In the genomic region with DNA sequence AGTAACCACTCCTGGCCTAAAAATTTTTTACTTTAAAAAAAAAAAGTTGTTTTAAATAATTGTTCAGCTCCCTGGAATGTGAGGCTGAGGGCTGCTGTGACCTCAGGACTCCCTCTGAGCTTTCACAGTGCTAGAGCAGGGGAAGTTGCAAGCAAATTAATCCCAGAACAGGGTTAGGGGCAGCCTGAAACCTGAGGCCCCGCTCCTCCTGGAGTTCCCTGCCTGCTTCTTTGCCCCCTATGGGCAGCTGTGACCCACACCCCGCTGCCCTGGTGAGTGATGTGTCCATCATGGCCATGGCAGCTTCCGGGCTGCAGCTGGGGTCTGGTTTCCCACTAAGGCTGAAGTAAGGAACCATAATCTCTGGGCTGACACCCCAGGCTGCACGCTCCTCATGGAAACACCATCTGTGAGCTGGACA, we compare ENCODE assay signal across 16 cellular contexts. TPM values are rescaled to one million over a fixed set of nuclear protein-coding genes. Genes with fewer than 3 reads are reported as not detected.
A peak's percentile ranks its signal among the peaks of the same experiment; 100 is the strongest.
DNase-seq lines count a peak whose midpoint lies in the region; FAIRE-seq and TF ChIP-seq lines count a peak whose summit lies in the region.
"Had no signal": no experiment of that assay in that cellular context is flagged by ENCODE, and none has a peak within 500 bp of the region (broad histone marks: within the 10 kb centered on the region; RNA-seq: fewer than 3 reads in every experiment).

No MANE protein-coding gene starts in this region.

- CTCF ChIA-PET in AG04450 (lab: Charles Lee), result interaction anchor here (0.6 to 1.9 kb wide), 6 partner anchors 9 to 494 kb away, joined by 3 to 5 read pairs (median 3); a partner anchor contains a TSS

- H3K27me3 Mint-ChIP-seq in brain, result peaks cover 6% of the 10 kb centered on the region
- H3K27me3 Mint-ChIP-seq in activated T-helper 1 cell treated with anti-CD3 and anti-CD28 coated beads, Interleukin-12 subunit alpha, Interleukin-12 subunit beta, Interleukin-2, Interleukin-4 antibody, amounts not matched to agents 30 ng/mL and 10 ng/mL and 1 ng/mL, durations not matched to agents 14 hours and 24 hours and 36 hours (ENCODE audit: insufficient read depth), result no peaks in the 10 kb centered on the region

- peak overlapping the region; percentile 85 for H3K27ac ChIP-seq in AG04450 (ENCODE audit: low read depth, low read length)
- H3K27ac ChIP-seq: BLaER1 treated with 17β-estradiol and CSF1 and Interleukin-3, amounts not matched to agents 10 nM and 100 nM had no signal

- H3K4me3 Mint-ChIP-seq in brain, result no peak overlapping the region
- H3K4me3 Mint-ChIP-seq in activated T-helper 1 cell treated with anti-CD3 and anti-CD28 coated beads, Interleukin-12 subunit alpha, Interleukin-12 subunit beta, Interleukin-2, Interleukin-4 antibody, amounts not matched to agents 30 ng/mL and 10 ng/mL and 1 ng/mL, durations not matched to agents 14 hours and 24 hours and 36 hours, result no peak overlapping the region

- no peaks in the 10 kb centered on the region for H3K27me3 ChIP-seq in AG04450 (ENCODE audit: control insufficient read depth, insufficient read depth, low read length)
- H3K27me3 ChIP-seq: thyroid gland had no signal

- peaks cover 38% of the 10 kb centered on the region for H3K4me1 Mint-ChIP-seq in brain
- H3K4me1 Mint-ChIP-seq in activated T-helper 1 cell treated with anti-CD3 and anti-CD28 coated beads, Interleukin-12 subunit alpha, Interleukin-12 subunit beta, Interleukin-2, Interleukin-4 antibody, amounts not matched to agents 30 ng/mL and 10 ng/mL and 1 ng/mL, durations not matched to agents 14 hours and 24 hours and 36 hours (ENCODE audit: low read depth), result peaks cover 15% of the 10 kb centered on the region

- peak; percentile 69 for FAIRE-seq in HTR-8/SVneo (lab: Jason Lieb, UNC)

- intact Hi-C loops in activated T-helper 1 cell treated with anti-CD3 and anti-CD28 coated beads, Interleukin-12 subunit alpha, Interleukin-12 subunit beta, Interleukin-2, Interleukin-4 antibody, amounts not matched to agents 30 ng/mL and 10 ng/mL and 1 ng/mL, durations not matched to agents 14 hours and 24 hours and 36 hours (cut with micrococcal nuclease), result loop anchor here (5.0 kb wide), 1 partner anchor 117 kb away; no protein-coding TSS in a partner anchor

- DNase-seq in AG04450 (ENCODE audit: low read depth, low spot score) (no peak), HTR-8/SVneo (ENCODE audit: insufficient read length, low spot score) (peak; percentile 45), myocyte (ENCODE audit: low read depth) (peak; percentile 90), KBM-7 (no peak), COLO668 (lab: John Stamatoyannopoulos, UW; ENCODE audit: unreplicated experiment) (no peak)
- DNase-seq in activated CD4-positive, alpha-beta T cell treated with anti-CD3 and anti-CD28 coated beads, Interleukin-2, amount 50 U/mL, for 48 hours, result no peak
- DNase-seq in activated T-helper 1 cell treated with anti-CD3 and anti-CD28 coated beads, Interleukin-12 subunit alpha, Interleukin-12 subunit beta, Interleukin-2, Interleukin-4 antibody, amounts not matched to agents 30 ng/mL and 10 ng/mL and 1 ng/mL, durations not matched to agents 14 hours and 24 hours and 36 hours (ENCODE audit: low spot score), result no peak
- DNase-seq: activated CD4-positive, alpha-beta T cell treated with anti-CD3 and anti-CD28 coated beads for 48 hours; activated effector memory CD4-positive, alpha-beta T cell treated with anti-CD3 and anti-CD28 coated beads, Interleukin-2, amount 50 U/mL, for 16 hours; cortex of kidney; head of caudate nucleus; NCI-H510A treated with DMSO at 0.1 percent for 48 hours; thyroid gland had no signal

- POLR2A ChIA-PET in AG04450 (lab: Yijun Ruan, JAX), result interaction anchor here (0.6 to 1.3 kb wide), 7 partner anchors 9 to 771 kb away, joined by 3 to 11 read pairs (median 5); a partner anchor contains a TSS

- TF ChIP-seq CTCF in AG04450 (IDR thresholded peaks at IDR 0.05; ENCODE audit: low read depth, low read length), result no peak
- no peak for TF ChIP-seq CTCF in brain (conservative IDR thresholded peaks at IDR 0.05)

- H3K36me3 Mint-ChIP-seq in brain, result peaks cover 16% of the 10 kb centered on the region
- H3K36me3 Mint-ChIP-seq in activated T-helper 1 cell treated with anti-CD3 and anti-CD28 coated beads, Interleukin-12 subunit alpha, Interleukin-12 subunit beta, Interleukin-2, Interleukin-4 antibody, amounts not matched to agents 30 ng/mL and 10 ng/mL and 1 ng/mL, durations not matched to agents 14 hours and 24 hours and 36 hours (ENCODE audit: low read depth), result peaks cover 14% of the 10 kb centered on the region

- in situ Hi-C loops in KBM-7 (cut with MboI; ENCODE audit: low pct_unique_long_range_greater_than_20kb, low sequenced_read_pairs), result no loop called here

- H3K27ac Mint-ChIP-seq in brain, result peak overlapping the region in 3 of 5 experiments; percentile 82 to 91 (median 82)
- no peak overlapping the region for H3K27ac Mint-ChIP-seq in activated T-helper 1 cell treated with anti-CD3 and anti-CD28 coated beads, Interleukin-12 subunit alpha, Interleukin-12 subunit beta, Interleukin-2, Interleukin-4 antibody, amounts not matched to agents 30 ng/mL and 10 ng/mL and 1 ng/mL, durations not matched to agents 14 hours and 24 hours and 36 hours

- H3K4me3 ChIP-seq in AG04450 (ENCODE audit: low read depth, low read length), result no peak overlapping the region
- H3K4me3 ChIP-seq: BLaER1 treated with 17β-estradiol and CSF1 and Interleukin-3, amounts not matched to agents 10 nM and 100 nM; thyroid gland had no signal

- H3K9me3 Mint-ChIP-seq in brain, result no peaks in the 10 kb centered on the region
- no peaks in the 10 kb centered on the region for H3K9me3 Mint-ChIP-seq in activated T-helper 1 cell treated with anti-CD3 and anti-CD28 coated beads, Interleukin-12 subunit alpha, Interleukin-12 subunit beta, Interleukin-2, Interleukin-4 antibody, amounts not matched to agents 30 ng/mL and 10 ng/mL and 1 ng/mL, durations not matched to agents 14 hours and 24 hours and 36 hours

- H3K9me3 ChIP-seq in AG04450 (ENCODE audit: control insufficient read depth, insufficient read depth, low read length), result no peaks in the 10 kb centered on the region
- H3K9me3 ChIP-seq: BLaER1 treated with 17β-estradiol and CSF1 and Interleukin-3, amounts not matched to agents 10 nM and 100 nM; thyroid gland had no signal

RNA-seq across cellular contexts. Expression of a gene that starts 9.5 kb away (rescaled TPM):
- polyA plus RNA-seq in AG04450 (2011; rRNA removed) (9.0 and 11.3 TPM in 2 replicates), brain (ENCODE audit: insufficient read depth, low read depth, low replicate concordance) (29.7 TPM)
- polyA minus RNA-seq in AG04450 (2011; rRNA and poly(A)+ RNA removed), result 7.7 and 8.2 TPM in 2 replicates
- 43.7 and 65.3 TPM in 2 replicates for total RNA-seq in myocyte
- 24.9 TPM for polyA plus RNA-seq in myocyte (2012)
- 27.1 and 31.4 TPM in 2 replicates for total RNA-seq in activated T-helper 1 cell treated with anti-CD3 and anti-CD28 coated beads, Interleukin-12 subunit alpha, Interleukin-12 subunit beta, Interleukin-2, Interleukin-4 antibody, amounts not matched to agents 30 ng/mL and 10 ng/mL and 1 ng/mL, durations not matched to agents 14 hours and 24 hours and 36 hours

RNA-seq across cellular contexts. Expression of a gene that starts 9.7 kb away (rescaled TPM):
- polyA plus RNA-seq in AG04450 (2011; rRNA removed), result 26.9 and 32.1 TPM in 2 replicates
- 30.7 and 32.0 TPM in 2 replicates for polyA minus RNA-seq in AG04450 (2011; rRNA and poly(A)+ RNA removed)
- 41.9 TPM for polyA plus RNA-seq in brain (ENCODE audit: insufficient read depth, low read depth, low replicate concordance)
- 78.5 and 80.3 TPM in 2 replicates for total RNA-seq in myocyte
- 39.6 TPM for polyA plus RNA-seq in myocyte (2012)
- total RNA-seq in activated T-helper 1 cell treated with anti-CD3 and anti-CD28 coated beads, Interleukin-12 subunit alpha, Interleukin-12 subunit beta, Interleukin-2, Interleukin-4 antibody, amounts not matched to agents 30 ng/mL and 10 ng/mL and 1 ng/mL, durations not matched to agents 14 hours and 24 hours and 36 hours, result 121 and 133 TPM in 2 replicates

RNA-seq across cellular contexts. Expression of a gene that starts 26.3 kb away (rescaled TPM):
- 10.9 and 11.9 TPM in 2 replicates for polyA plus RNA-seq in AG04450 (2011; rRNA removed)
- polyA minus RNA-seq in AG04450 (2011; rRNA and poly(A)+ RNA removed), result 11.9 and 14.6 TPM in 2 replicates
- 16.1 TPM for polyA plus RNA-seq in brain (ENCODE audit: insufficient read depth, low read depth, low replicate concordance)
- 42.0 and 43.1 TPM in 2 replicates for total RNA-seq in myocyte
- 40.5 TPM for polyA plus RNA-seq in myocyte (2012)
- 31.4 and 35.4 TPM in 2 replicates for total RNA-seq in activated T-helper 1 cell treated with anti-CD3 and anti-CD28 coated beads, Interleukin-12 subunit alpha, Interleukin-12 subunit beta, Interleukin-2, Interleukin-4 antibody, amounts not matched to agents 30 ng/mL and 10 ng/mL and 1 ng/mL, durations not matched to agents 14 hours and 24 hours and 36 hours

RNA-seq across cellular contexts. Expression of a gene that starts 45.5 kb away (rescaled TPM):
- polyA plus RNA-seq in AG04450 (2011; rRNA removed), result not detected in 2 replicates
- not detected in 2 replicates for polyA minus RNA-seq in AG04450 (2011; rRNA and poly(A)+ RNA removed)
- not detected for polyA plus RNA-seq in brain (ENCODE audit: insufficient read depth, low read depth, low replicate concordance)
- not detected in 2 replicates for total RNA-seq in myocyte
- polyA plus RNA-seq in myocyte (2012), result 0.06 TPM
- 0.16 and 0.17 TPM in 2 replicates for total RNA-seq in activated T-helper 1 cell treated with anti-CD3 and anti-CD28 coated beads, Interleukin-12 subunit alpha, Interleukin-12 subunit beta, Interleukin-2, Interleukin-4 antibody, amounts not matched to agents 30 ng/mL and 10 ng/mL and 1 ng/mL, durations not matched to agents 14 hours and 24 hours and 36 hours
- total RNA-seq: lung microvascular endothelial cell had no signal

RNA-seq across cellular contexts. Expression of a gene that starts 59.4 kb away (rescaled TPM):
- polyA plus RNA-seq in AG04450 (2011; rRNA removed), result not detected in 2 replicates
- polyA minus RNA-seq in AG04450 (2011; rRNA and poly(A)+ RNA removed), result not detected in 2 replicates
- 12.3 TPM for polyA plus RNA-seq in brain (ENCODE audit: insufficient read depth, low read depth, low replicate concordance)
- not detected in 2 replicates for total RNA-seq in myocyte
- not detected for polyA plus RNA-seq in myocyte (2012)
- 0.10 and 0.34 TPM in 2 replicates for total RNA-seq in activated T-helper 1 cell treated with anti-CD3 and anti-CD28 coated beads, Interleukin-12 subunit alpha, Interleukin-12 subunit beta, Interleukin-2, Interleukin-4 antibody, amounts not matched to agents 30 ng/mL and 10 ng/mL and 1 ng/mL, durations not matched to agents 14 hours and 24 hours and 36 hours
- total RNA-seq: lung microvascular endothelial cell had no signal

Comparison
In these comparisons a context has a peak if more than half of its experiments do, and no peak if none do; other contexts are left out.
1. DNase-seq: peak in HTR-8/SVneo (single experiment) and myocyte (single experiment); none in AG04450 (single experiment), activated CD4-positive, alpha-beta T cell treated with anti-CD3 and anti-CD28 coated beads, Interleukin-2, amount 50 U/mL, for 48 hours (0 of 2), KBM-7 (single experiment), activated T-helper 1 cell treated with anti-CD3 and anti-CD28 coated beads, Interleukin-12 subunit alpha, Interleukin-12 subunit beta, Interleukin-2, Interleukin-4 antibody, amounts not matched to agents 30 ng/mL and 10 ng/mL and 1 ng/mL, durations not matched to agents 14 hours and 24 hours and 36 hours (single experiment) and COLO668 (single experiment).